Comparison of ENCODE assay signal across 8 cellular contexts in genomic region chr3:52531636-52532516, GRCh38. TPM values are rescaled to one million over a fixed set of nuclear protein-coding genes. Genes with fewer than 3 reads are reported as not detected.
DNase-seq lines count a peak whose midpoint lies in the region; ATAC-seq, FAIRE-seq and TF ChIP-seq lines count a peak whose summit lies in the region.

No MANE protein-coding gene starts in this region.

- H3K36me3 ChIP-seq in HepG2 (replicated peaks in 1 of 2; ENCODE audit: control insufficient read depth in 1 of 2, insufficient read depth in 2 of 2, low read length in 2 of 2) (peaks cover 15 to 25% of the 10 kb centered on the region in 2 experiments), vagina (peaks cover 0 to 5% of the 10 kb centered on the region in 2 donors)

- TSS peak; percentile 61 for BruUV-seq in HepG2 (replicated peaks; lab: Mats Ljungman, UMichigan)

- peak overlapping the region; percentile 66 for H3K27ac ChIP-seq in HepG2 (ENCODE audit: extremely low read length, insufficient read depth, low read length)
- peak overlapping the region; percentile 59 for H3K27ac ChIP-seq in vagina

- H3K9me3 ChIP-seq in HepG2 (ENCODE audit: low read length) (no peaks in the 10 kb centered on the region), vagina (no peaks in the 10 kb centered on the region)

- POLR2A ChIA-PET in HepG2 (lab: Yijun Ruan, JAX) = interaction anchor here (1.0 to 1.5 kb wide), 4 partner anchors 9 to 36 kb away, joined by 3 to 5 read pairs (median 4); partner anchors contain the start of gene STAB1

- DNase-seq in Right ventricle myocardium inferior (ENCODE audit: missing footprints) = peak; percentile 63
- no peak for DNase-seq in Right ventricle myocardium superior
- DNase-seq in astrocyte of the cerebellum (ENCODE audit: low read depth) = no peak
- no peak for DNase-seq in HepG2 (ENCODE audit: low spot score)
- DNase-seq in vagina (ENCODE audit: extremely low spot score in 2 of 2) = no peak
- no peak for DNase-seq in HuH-7 (ENCODE audit: low spot score)
- no peak for DNase-seq in NCI-H2171 treated with DMSO at 0.1 percent for 48 hours (lab: John Stamatoyannopoulos, UW)

- intact Hi-C loops in Right ventricle myocardium inferior (cut with DNase I) = no loop called here
- intact Hi-C loops in Right ventricle myocardium superior (cut with DNase I) = no loop called here
- intact Hi-C loops in HepG2 (cut with micrococcal nuclease; ENCODE audit: unreplicated experiment) = loop anchor here (5.0 kb wide), 1 partner anchor 60 kb away; no protein-coding TSS in a partner anchor
- intact Hi-C loops in vagina (cut with DNase I) = loop anchor here (5.0 to 10.0 kb wide), 2 partner anchors 57 to 155 kb away; partner anchors contain the start of genes GNL3 and PBRM1

- H3K4me2 ChIP-seq in HepG2 (ENCODE audit: low read depth, low read length) = peak overlapping the region; percentile 90

- 74% methylated on average over 10 of the region's 16 CpGs for whole genome bisulfite sequencing in HepG2 (ENCODE audit: low lambda C conversion rate)

- TF ChIP-seq EP300 in HepG2 (IDR thresholded peaks at IDR 0.05; ENCODE audit: low read depth in 2 of 2, low read length in 2 of 2) = no peak
- no peak for TF ChIP-seq EP300 in HepG2 (CRISPR knock-in tag; IDR thresholded peaks at IDR 0.05; ENCODE audit: borderline replicate concordance)

- peaks cover 46% of the 10 kb centered on the region for H3K79me2 ChIP-seq in HepG2 (ENCODE audit: insufficient read depth, low read length)

- TF ChIP-seq CTCF in astrocyte of the cerebellum (IDR thresholded peaks at IDR 0.05; ENCODE audit: low read depth, low read length, missing control alignments) (no peak), HepG2 (CRISPR knock-in tag; IDR thresholded peaks at IDR 0.05) (no peak), vagina (IDR thresholded peaks at IDR 0.05) (no peak)

- FAIRE-seq in HepG2 (lab: Jason Lieb, UNC) = no peak

- H3K4me1 ChIP-seq in HepG2 (ENCODE audit: insufficient read depth, low read length) (peaks cover 56% of the 10 kb centered on the region), vagina (peaks cover 67% of the 10 kb centered on the region)

- 0 out of 2 replicates have a peak, but pooled peaks cover 5% of the 10 kb centered on the region for H4K20me1 ChIP-seq in HepG2 (ENCODE audit: insufficient read depth, low read length)

- no peak for ATAC-seq in Right ventricle myocardium inferior
- ATAC-seq in Right ventricle myocardium superior (ENCODE audit: poor library complexity) = no peak
- no peak for ATAC-seq in HepG2
- ATAC-seq in GM18502 (IDR thresholded peaks at IDR 0.05; ENCODE audit: poor library complexity, unreplicated experiment) = no peak

- peak overlapping the region; percentile 80 for H3K4me3 ChIP-seq in astrocyte of the cerebellum (ENCODE audit: low read depth, low read length)
- peak overlapping the region; percentile 65 to 89 (median 87) for H3K4me3 ChIP-seq in HepG2 (replicated peaks in 1 of 3; ENCODE audit: insufficient read depth in 1 of 3, low read depth in 2 of 3, low read length in 3 of 3)
- H3K4me3 ChIP-seq in vagina = peak overlapping the region in 1 of 2 donors; percentile 64

- no peak overlapping the region for H2AFZ ChIP-seq in HepG2 (ENCODE audit: low read length)

- in situ Hi-C loops in astrocyte of the cerebellum (cut with HindIII; ENCODE audit: low sequenced_read_pairs) = no loop called here
- in situ Hi-C loops in HepG2 (cut with HindIII; ENCODE audit: extremely low pct_ligation_motif_present, low pct_unique_long_range_greater_than_20kb) = no loop called here

- CTCF ChIA-PET in HepG2 (lab: Yijun Ruan, JAX; ENCODE audit: low intra/inter-chr PET ratio, low total read pairs) = no interaction called here

- TF ChIP-seq RAD21 in HepG2 (CRISPR knock-in tag; IDR thresholded peaks at IDR 0.05) = no peak

- TF ChIP-seq POLR2A in HepG2 (IDR thresholded peaks at IDR 0.05; ENCODE audit: insufficient read depth in 1 of 2, low read depth in 2 of 2, low read length in 2 of 2) (no peak), vagina (IDR thresholded peaks at IDR 0.05) (no peak)

- H3K27me3 ChIP-seq in HepG2 (ENCODE audit: control insufficient read depth in 1 of 2, insufficient read depth in 2 of 2, low read length in 2 of 2) (no peaks in the 10 kb centered on the region), vagina (no peaks in the 10 kb centered on the region)

- H3K9ac ChIP-seq in HepG2 (ENCODE audit: insufficient read depth, low read depth, low read length) = peak overlapping the region; percentile 85

RNA-seq across cellular contexts. Expression of gene NT5DC2, which starts 1.8 kb away (rescaled TPM):
- total RNA-seq in Right ventricle myocardium inferior (105 TPM), Right ventricle myocardium superior (84.1 TPM), HepG2 (2016; rRNA removed; fragmentation: Illumina TruSeq; extraction: Trizol) (105 and 131 TPM in 2 replicates), vagina (63.3 TPM)
- total RNA-seq in HepG2 (2016; cell fraction: cytosol; rRNA removed; fragmentation: Illumina TruSeq; extraction: Trizol; ENCODE audit: low read depth) = 335 and 351 TPM in 2 replicates
- 92.9 and 127 TPM in 2 replicates for total RNA-seq in HepG2 (2016; cell fraction: insoluble cytoplasmic fraction; rRNA removed; fragmentation: Illumina TruSeq; extraction: Trizol)
- total RNA-seq in HepG2 (2016; cell fraction: membrane; rRNA removed; fragmentation: Illumina TruSeq; extraction: Trizol) = 398 and 413 TPM in 2 replicates
- 102 and 116 TPM in 2 replicates for total RNA-seq in HepG2 (2016; cell fraction: nucleus; rRNA removed; fragmentation: Illumina TruSeq; extraction: Trizol)
- polyA plus RNA-seq in HepG2 (2011; rRNA removed) = 217 and 240 TPM in 2 replicates
- polyA plus RNA-seq in HepG2 (2011; cell fraction: cytosol; rRNA removed) = 148 and 220 TPM in 2 replicates
- polyA plus RNA-seq in HepG2 (2011; cell fraction: nucleus; rRNA removed) = 493 and 549 TPM in 2 replicates
- 109 and 144 TPM in 2 replicates for polyA plus RNA-seq in HepG2 (2012)
- 760 and 829 TPM in 2 replicates for polyA plus RNA-seq in HepG2 (2016; cell fraction: cytosol; fragmentation: Illumina TruSeq; extraction: Trizol; ENCODE audit: low read depth)
- 161 and 192 TPM in 2 replicates for polyA plus RNA-seq in HepG2 (2016; cell fraction: insoluble cytoplasmic fraction; fragmentation: Illumina TruSeq; extraction: Trizol; ENCODE audit: low read depth)
- polyA plus RNA-seq in HepG2 (2016; cell fraction: membrane; fragmentation: Illumina TruSeq; extraction: Trizol; ENCODE audit: low read depth) = 646 and 710 TPM in 2 replicates
- polyA plus RNA-seq in HepG2 (2016; cell fraction: nucleus; fragmentation: Illumina TruSeq; extraction: Trizol; ENCODE audit: insufficient read depth, low read depth) = 319 and 344 TPM in 2 replicates
- 166 and 240 TPM in 2 replicates for polyA minus RNA-seq in HepG2 (2011; rRNA and poly(A)+ RNA removed; ENCODE audit: low replicate concordance)
- 60.3 and 89.1 TPM in 2 replicates for polyA minus RNA-seq in HepG2 (2011; cell fraction: cytosol; rRNA and poly(A)+ RNA removed)
- polyA minus RNA-seq in HepG2 (2011; cell fraction: nucleus; rRNA and poly(A)+ RNA removed) = 74.0 and 75.3 TPM in 2 replicates

RNA-seq across cellular contexts. Expression of gene UQCC5, which starts 4.5 kb away (rescaled TPM):
- total RNA-seq in Right ventricle myocardium inferior (71.1 TPM), Right ventricle myocardium superior (71.2 TPM), HepG2 (2016; rRNA removed; fragmentation: Illumina TruSeq; extraction: Trizol) (29.5 and 33.7 TPM in 2 replicates), vagina (1.2 TPM)
- 45.8 and 54.6 TPM in 2 replicates for total RNA-seq in HepG2 (2016; cell fraction: cytosol; rRNA removed; fragmentation: Illumina TruSeq; extraction: Trizol; ENCODE audit: low read depth)
- total RNA-seq in HepG2 (2016; cell fraction: insoluble cytoplasmic fraction; rRNA removed; fragmentation: Illumina TruSeq; extraction: Trizol) = 26.7 and 30.2 TPM in 2 replicates
- total RNA-seq in HepG2 (2016; cell fraction: membrane; rRNA removed; fragmentation: Illumina TruSeq; extraction: Trizol) = 28.0 and 35.7 TPM in 2 replicates
- 13.6 and 19.8 TPM in 2 replicates for total RNA-seq in HepG2 (2016; cell fraction: nucleus; rRNA removed; fragmentation: Illumina TruSeq; extraction: Trizol)
- 15.4 and 15.7 TPM in 2 replicates for polyA plus RNA-seq in HepG2 (2011; rRNA removed)
- 16.5 and 17.9 TPM in 2 replicates for polyA plus RNA-seq in HepG2 (2011; cell fraction: cytosol; rRNA removed)
- polyA plus RNA-seq in HepG2 (2011; cell fraction: nucleus; rRNA removed) = 23.9 and 45.2 TPM in 2 replicates
- polyA plus RNA-seq in HepG2 (2012) = 7.0 and 36.2 TPM in 2 replicates
- polyA plus RNA-seq in HepG2 (2016; cell fraction: cytosol; fragmentation: Illumina TruSeq; extraction: Trizol; ENCODE audit: low read depth) = 58.7 and 84.5 TPM in 2 replicates
- polyA plus RNA-seq in HepG2 (2016; cell fraction: insoluble cytoplasmic fraction; fragmentation: Illumina TruSeq; extraction: Trizol; ENCODE audit: low read depth) = 49.0 and 49.7 TPM in 2 replicates
- polyA plus RNA-seq in HepG2 (2016; cell fraction: membrane; fragmentation: Illumina TruSeq; extraction: Trizol; ENCODE audit: low read depth) = 35.2 and 53.6 TPM in 2 replicates
- 38.0 and 44.8 TPM in 2 replicates for polyA plus RNA-seq in HepG2 (2016; cell fraction: nucleus; fragmentation: Illumina TruSeq; extraction: Trizol; ENCODE audit: insufficient read depth, low read depth)
- polyA minus RNA-seq in HepG2 (2011; rRNA and poly(A)+ RNA removed; ENCODE audit: low replicate concordance) = 9.6 and 17.6 TPM in 2 replicates
- polyA minus RNA-seq in HepG2 (2011; cell fraction: cytosol; rRNA and poly(A)+ RNA removed) = 5.4 and 10.7 TPM in 2 replicates
- polyA minus RNA-seq in HepG2 (2011; cell fraction: nucleus; rRNA and poly(A)+ RNA removed) = 13.0 and 14.4 TPM in 2 replicates

RNA-seq across cellular contexts. Expression of gene STAB1, which starts 36.7 kb away (rescaled TPM):
- total RNA-seq in Right ventricle myocardium inferior = 88.1 TPM
- 74.7 TPM for total RNA-seq in Right ventricle myocardium superior
- 0.09 and 0.28 TPM in 2 replicates for total RNA-seq in HepG2 (2016; rRNA removed; fragmentation: Illumina TruSeq; extraction: Trizol)
- not detected in 2 replicates for total RNA-seq in HepG2 (2016; cell fraction: cytosol; rRNA removed; fragmentation: Illumina TruSeq; extraction: Trizol; ENCODE audit: low read depth)
- 0.11 and 0.18 TPM in 2 replicates for total RNA-seq in HepG2 (2016; cell fraction: insoluble cytoplasmic fraction; rRNA removed; fragmentation: Illumina TruSeq; extraction: Trizol)
- total RNA-seq in HepG2 (2016; cell fraction: membrane; rRNA removed; fragmentation: Illumina TruSeq; extraction: Trizol) = 0.31 TPM in 1 of 2 replicates, not detected in the other
- 0.13 and 0.16 TPM in 2 replicates for total RNA-seq in HepG2 (2016; cell fraction: nucleus; rRNA removed; fragmentation: Illumina TruSeq; extraction: Trizol)
- polyA plus RNA-seq in HepG2 (2011; rRNA removed) = 0.34 and 0.59 TPM in 2 replicates
- polyA plus RNA-seq in HepG2 (2011; cell fraction: cytosol; rRNA removed) = 0.13 and 0.16 TPM in 2 replicates
- 4.1 and 4.3 TPM in 2 replicates for polyA plus RNA-seq in HepG2 (2011; cell fraction: nucleus; rRNA removed)
- 0.23 and 0.24 TPM in 2 replicates for polyA plus RNA-seq in HepG2 (2012)
- polyA plus RNA-seq in HepG2 (2016; cell fraction: cytosol; fragmentation: Illumina TruSeq; extraction: Trizol; ENCODE audit: low read depth) = 0.02 and 0.14 TPM in 2 replicates
- polyA plus RNA-seq in HepG2 (2016; cell fraction: insoluble cytoplasmic fraction; fragmentation: Illumina TruSeq; extraction: Trizol; ENCODE audit: low read depth) = 0.10 TPM in 1 of 2 replicates, not detected in the other
- not detected in 2 replicates for polyA plus RNA-seq in HepG2 (2016; cell fraction: membrane; fragmentation: Illumina TruSeq; extraction: Trizol; ENCODE audit: low read depth)
- polyA plus RNA-seq in HepG2 (2016; cell fraction: nucleus; fragmentation: Illumina TruSeq; extraction: Trizol; ENCODE audit: insufficient read depth, low read depth) = 0.30 TPM in 1 of 2 replicates, not detected in the other
- 0.26 and 1.0 TPM in 2 replicates for polyA minus RNA-seq in HepG2 (2011; rRNA and poly(A)+ RNA removed; ENCODE audit: low replicate concordance)
- 0.30 TPM in 1 of 2 replicates, not detected in the other for polyA minus RNA-seq in HepG2 (2011; cell fraction: cytosol; rRNA and poly(A)+ RNA removed)
- 0.50 and 0.90 TPM in 2 replicates for polyA minus RNA-seq in HepG2 (2011; cell fraction: nucleus; rRNA and poly(A)+ RNA removed)
- 124 TPM for total RNA-seq in vagina

Comparison
In these comparisons a context has a peak if more than half of its experiments do, and no peak if none do; other contexts are left out.
1. RNA of gene STAB1, which starts 36.7 kb away (total RNA-seq): 124 TPM in vagina (single experiment), 88.1 TPM in Right ventricle myocardium inferior (single experiment) and 74.7 TPM in Right ventricle myocardium superior (single experiment); 0.09 to 0.31 TPM in HepG2; every median in the first group is over 10 times any median in the second.
2. intact Hi-C loops: an anchor here in HepG2 (5.0 kb wide) and vagina (5.0 to 10.0 kb wide); none called in Right ventricle myocardium inferior and Right ventricle myocardium superior.